In the genomic region with DNA sequence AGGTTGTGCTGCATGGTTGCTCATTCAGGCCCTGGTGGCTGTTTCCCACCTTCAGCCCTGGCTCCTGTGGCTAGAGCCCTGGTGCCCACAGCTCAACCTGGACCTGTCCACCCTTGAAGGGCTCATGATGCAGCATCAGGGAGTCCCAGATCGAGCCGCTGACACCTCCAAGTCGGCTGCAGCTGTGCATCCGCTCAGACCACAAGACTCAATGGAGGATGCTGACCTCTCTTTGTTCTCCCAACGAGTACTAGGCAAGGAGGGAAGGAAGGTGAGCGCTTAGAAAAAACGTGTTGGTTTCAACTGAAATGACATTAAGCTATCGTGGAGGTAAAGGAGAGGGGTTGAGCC, we compare ENCODE assay signal across 8 cellular contexts. TPM values are rescaled to one million over a fixed set of nuclear protein-coding genes. Genes with fewer than 3 reads are reported as not detected.
DNase-seq lines count a peak whose midpoint lies in the region; ATAC-seq, FAIRE-seq and TF ChIP-seq lines count a peak whose summit lies in the region.

No MANE protein-coding gene starts in this region.

- ATAC-seq in GM18511 (IDR thresholded peaks at IDR 0.05; ENCODE audit: unreplicated experiment) = peak; percentile 36
- peak; percentile 26 for ATAC-seq in sciatic nerve

- H3K36me3 ChIP-seq in thyroid gland = no peaks in the 10 kb centered on the region

- no peak for FAIRE-seq in D721Med (lab: Jason Lieb, UNC)

- TF ChIP-seq POLR2A in thyroid gland (IDR thresholded peaks at IDR 0.05) = no peak

- no peak for DNase-seq in HFF-Myc (ENCODE audit: extremely low read depth, low read depth)
- peak; percentile 85 for DNase-seq in SHP77 treated with DMSO at 0.1 percent for 48 hours (lab: John Stamatoyannopoulos, UW)
- DNase-seq in fibroblast of the aortic adventitia (ENCODE audit: low read depth) = no peak
- no peak for DNase-seq in sciatic nerve (ENCODE audit: low spot score)
- DNase-seq in D721Med (ENCODE audit: insufficient read length, low spot score) = no peak
- DNase-seq in thyroid gland = no peak
- DNase-seq in AG08396 (ENCODE audit: low spot score) = no peak

- H3K27me3 ChIP-seq in thyroid gland = no peaks in the 10 kb centered on the region

- no peaks in the 10 kb centered on the region for H3K9me3 ChIP-seq in thyroid gland

- peak overlapping the region; percentile 51 for H3K4me3 ChIP-seq in HFF-Myc (replicated peaks; ENCODE audit: low read depth, low read length)
- peak overlapping the region; percentile 66 for H3K4me3 ChIP-seq in fibroblast of the aortic adventitia (ENCODE audit: low read depth, low read length)
- peak overlapping the region in 1 of 3 donors; percentile 55 for H3K4me3 ChIP-seq in thyroid gland (replicated peaks in 1 of 3)

- TF ChIP-seq CTCF in HFF-Myc (IDR thresholded peaks at IDR 0.05; ENCODE audit: low read depth, low read length, missing control alignments) = no peak
- TF ChIP-seq CTCF in fibroblast of the aortic adventitia (IDR thresholded peaks at IDR 0.05; ENCODE audit: insufficient read depth, low read length) = no peak
- TF ChIP-seq CTCF in D721Med (IDR thresholded peaks at IDR 0.05; ENCODE audit: insufficient read depth, missing control alignments) = no peak
- no peak for TF ChIP-seq CTCF in thyroid gland (IDR thresholded peaks at IDR 0.05)

- WGBS in thyroid gland, 2 donors = 23 to 31% methylated on average over 7 to 8 of the region's 8 CpGs

- peaks cover 15 to 32% of the 10 kb centered on the region in 2 donors for H3K4me1 ChIP-seq in thyroid gland

- H3K27ac ChIP-seq in thyroid gland = peak overlapping the region in 1 of 3 donors; percentile 34

- intact Hi-C loops in sciatic nerve (cut with DNase I) (no loop called here), thyroid gland (cut with DNase I) (no loop called here)

RNA-seq across cellular contexts. Expression of a gene that starts 9.5 kb away (rescaled TPM):
- total RNA-seq in fibroblast of the aortic adventitia (ENCODE audit: low replicate concordance) = not detected in 2 replicates
- not detected for total RNA-seq in sciatic nerve
- total RNA-seq in thyroid gland = 1 to 10 TPM; 1.1 to 2.9 (median 1.8) TPM

RNA-seq across cellular contexts. Expression of a gene that starts 28.4 kb away (rescaled TPM):
- total RNA-seq in fibroblast of the aortic adventitia (ENCODE audit: low replicate concordance) (40.9 and 61.4 TPM in 2 replicates), sciatic nerve (101 TPM), thyroid gland (10 to 100 TPM; 56.2 to 73.9 (median 62.0) TPM)

RNA-seq across cellular contexts. Expression of a gene that starts 40.2 kb away (rescaled TPM):
- total RNA-seq in fibroblast of the aortic adventitia (ENCODE audit: low replicate concordance) = 5.2 and 39.6 TPM in 2 replicates
- total RNA-seq in sciatic nerve = 11.1 TPM
- total RNA-seq in thyroid gland = 10 to 100 TPM; 13.4 to 34.0 (median 27.2) TPM

RNA-seq across cellular contexts. Expression of a gene that starts 41.7 kb away (rescaled TPM):
- 103 and 105 TPM in 2 replicates for total RNA-seq in fibroblast of the aortic adventitia (ENCODE audit: low replicate concordance)
- 84.3 TPM for total RNA-seq in sciatic nerve
- 100 to 1,000 TPM in 3 of 4 donors, 10 to 100 TPM in 1; 94.1 to 111 (median 103) TPM for total RNA-seq in thyroid gland

RNA-seq across cellular contexts. Expression of a gene that starts 42.2 kb away (rescaled TPM):
- total RNA-seq in fibroblast of the aortic adventitia (ENCODE audit: low replicate concordance) = 0.18 and 1.3 TPM in 2 replicates
- 1.9 TPM for total RNA-seq in sciatic nerve
- 1 to 10 TPM in 1 of 4 donors, under 1 TPM in 3; 0.24 to 1.1 (median 0.49) TPM for total RNA-seq in thyroid gland
